In the genomic region with DNA sequence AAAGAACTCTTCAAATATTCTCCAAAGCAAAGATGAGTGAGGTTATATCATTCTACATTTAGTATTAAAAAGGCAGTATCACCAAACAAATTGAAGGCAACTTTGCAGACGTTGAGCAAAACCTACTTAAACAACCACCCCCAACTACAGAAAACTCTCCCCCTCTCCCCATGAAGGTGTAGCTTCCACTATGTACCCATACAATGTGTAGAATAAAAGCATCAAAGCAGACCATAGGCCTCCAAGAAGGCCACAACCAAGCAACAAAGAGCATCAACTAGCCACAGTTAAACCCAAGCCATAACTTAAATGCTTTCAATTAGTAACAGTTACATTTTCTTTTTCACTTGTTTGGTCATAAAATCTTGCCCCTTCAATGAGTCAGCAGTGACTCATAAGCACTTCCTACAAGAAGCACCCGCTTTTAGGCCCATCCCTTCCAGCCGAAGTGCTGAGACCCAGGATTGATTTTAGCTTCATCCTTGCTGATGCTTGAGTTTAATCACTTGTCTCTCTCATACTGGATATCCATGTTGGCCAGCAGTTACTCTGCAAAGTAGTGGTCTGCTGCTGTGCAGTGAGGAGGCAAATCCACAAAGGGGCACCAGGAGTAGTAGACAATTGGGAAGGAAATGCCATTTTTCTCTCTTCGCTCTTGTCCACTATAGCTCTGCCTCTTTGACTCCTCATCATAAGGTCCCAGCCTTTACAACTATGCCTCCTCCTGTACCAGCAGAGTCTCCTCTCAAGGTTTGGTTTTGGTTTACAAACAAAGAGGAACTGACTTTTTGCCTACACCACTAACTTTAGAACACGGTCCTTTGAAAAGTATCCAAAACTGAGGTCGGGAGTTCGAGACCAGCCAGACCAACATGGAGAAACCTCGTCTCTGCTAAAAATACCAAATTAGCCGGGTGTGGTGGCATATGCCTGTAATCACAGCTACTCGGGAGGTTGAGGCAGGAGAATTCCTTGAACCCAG, we compare ENCODE assay signal across 9 cellular contexts. TPM values are rescaled to one million over a fixed set of nuclear protein-coding genes. Genes with fewer than 3 reads are reported as not detected.
DNase-seq lines count a peak whose midpoint lies in the region; ATAC-seq, FAIRE-seq and TF ChIP-seq lines count a peak whose summit lies in the region.
"Had no signal": no experiment of that assay in that cellular context is flagged by ENCODE, and none has a peak within 500 bp of the region (broad histone marks: within the 10 kb centered on the region; RNA-seq: fewer than 3 reads in every experiment).

No MANE protein-coding gene starts in this region.

- H3K4me3 ChIP-seq in skeletal muscle satellite cell (ENCODE audit: low read length): no peak overlapping the region

- H3K9me3 Mint-ChIP-seq in chondrocyte (ENCODE audit: low read depth): no peaks in the 10 kb centered on the region
- H3K9me3 Mint-ChIP-seq: brain had no signal

- peaks cover 30% of the 10 kb centered on the region for H3K4me1 Mint-ChIP-seq in chondrocyte (ENCODE audit: low read depth)
- H3K4me1 Mint-ChIP-seq: brain had no signal

- H3K27me3 ChIP-seq in skeletal muscle satellite cell (ENCODE audit: control insufficient read depth, insufficient read depth, low read length): no peaks in the 10 kb centered on the region

- H3K36me3 ChIP-seq in skeletal muscle satellite cell (ENCODE audit: insufficient read depth, low read length): no peaks in the 10 kb centered on the region

- peaks cover 25% of the 10 kb centered on the region for H3K4me1 ChIP-seq in skeletal muscle satellite cell (ENCODE audit: control insufficient read depth, insufficient read depth, low read length)

- no peaks in the 10 kb centered on the region for H3K27me3 Mint-ChIP-seq in chondrocyte (ENCODE audit: low read depth)

- no peak for TF ChIP-seq CTCF in chondrocyte (IDR thresholded peaks at IDR 0.05)

- peak overlapping the region; percentile 94 for H3K27ac Mint-ChIP-seq in chondrocyte (ENCODE audit: unreplicated experiment)
- H3K27ac Mint-ChIP-seq: brain had no signal

- DNase-seq in activated naive CD4-positive, alpha-beta T cell treated with Interleukin-2 at 50 U/mL for 16 hours: peak; percentile 42
- no peak for DNase-seq in activated naive CD4-positive, alpha-beta T cell (lab: John Stamatoyannopoulos, UW)
- DNase-seq in RCC 7860 (ENCODE audit: low spot score): peak; percentile 70
- DNase-seq in chondrocyte (ENCODE audit: low spot score): no peak
- no peak for DNase-seq in DMS79 treated with DMSO at 0.1 percent for 48 hours (lab: John Stamatoyannopoulos, UW)
- no peak for DNase-seq in NCI-H2107 (lab: John Stamatoyannopoulos, UW)

- peak; percentile 89 for ATAC-seq in HG02973 (IDR thresholded peaks at IDR 0.05; ENCODE audit: unreplicated experiment)

- FAIRE-seq in RCC 7860 (lab: Jason Lieb, UNC): peak; percentile 79

- peak overlapping the region; percentile 17 for H3K9ac ChIP-seq in skeletal muscle satellite cell (ENCODE audit: low read depth, low read length)

- peak overlapping the region; percentile 43 for H3K4me2 ChIP-seq in skeletal muscle satellite cell (ENCODE audit: low read length)

- H3K9me3 ChIP-seq in skeletal muscle satellite cell (replicated peaks; ENCODE audit: low read length): no peaks in the 10 kb centered on the region

- H3K4me3 Mint-ChIP-seq in chondrocyte (ENCODE audit: unreplicated experiment): no peak overlapping the region

- no peaks in the 10 kb centered on the region for H3K36me3 Mint-ChIP-seq in chondrocyte (ENCODE audit: low read depth)
- H3K36me3 Mint-ChIP-seq: brain had no signal

RNA-seq across cellular contexts. Expression of a gene that starts 8.4 kb away (rescaled TPM):
- total RNA-seq in chondrocyte: 23.9 to 30.5 TPM (median 24.3 TPM) in 3 replicates
- 26.9 and 30.6 TPM in 2 replicates for total RNA-seq in skeletal muscle satellite cell (2012; rRNA removed)

Comparison
In these comparisons a context has a peak if more than half of its experiments do, and no peak if none do; other contexts are left out.
1. DNase-seq: peak in activated naive CD4-positive, alpha-beta T cell treated with Interleukin-2 at 50 U/mL for 16 hours (single experiment) and RCC 7860 (single experiment); none in activated naive CD4-positive, alpha-beta T cell (0 of 4), chondrocyte (single experiment), DMS79 treated with DMSO at 0.1 percent for 48 hours (single experiment) and NCI-H2107 (single experiment).